In the genomic region with DNA sequence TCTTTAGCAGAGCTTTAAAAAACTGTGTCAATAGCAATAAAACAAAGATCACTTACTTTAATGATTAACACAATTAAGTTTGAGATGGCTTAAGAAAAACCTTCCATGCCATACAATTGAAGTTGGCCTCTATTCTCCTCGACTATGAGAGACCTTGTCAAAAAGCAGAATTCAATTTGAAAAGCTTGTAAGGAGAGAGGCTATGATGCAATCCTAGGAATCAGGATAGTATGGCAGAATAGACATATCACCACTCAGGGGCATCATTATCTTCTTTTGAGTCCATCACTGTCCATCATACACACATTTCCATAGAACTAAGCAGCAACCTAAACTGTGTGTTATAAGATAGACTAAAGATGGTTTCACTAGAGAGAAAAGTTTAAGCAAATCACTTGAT, we compare ENCODE assay signal across 25 cellular contexts.
"Had no signal": no experiment of that assay in that cellular context is flagged by ENCODE, and none has a peak within 500 bp of the region (broad histone marks: within the 10 kb centered on the region; RNA-seq: fewer than 3 reads in every experiment).

No MANE protein-coding gene starts in this region.

- H3K4me1 Mint-ChIP-seq: immature natural killer cell; neural crest cell; stimulated activated memory B cell treated with anti-CD40 and anti-IgM and Interleukin-4, amounts not matched to agents 10 μg/mL and 1 μg/mL and 100 μg/mL, for 72 hours had no signal

- DNase-seq: dermis blood vessel endothelial cell; effector memory CD8-positive, alpha-beta T cell; erythroblast; esophagus squamous epithelium; hypothalamus; immature natural killer cell; islet precursor cell; left ventricle myocardium superior; lower lobe of right lung; natural killer cell; pancreas; spleen; stimulated activated CD4-positive, alpha-beta T cell treated with anti-CD3 and anti-CD28 coated beads, Interleukin-4, amount 100 ng/mL, for 4 hours; stimulated activated naive CD8-positive, alpha-beta T cell treated with anti-CD3 and anti-CD28 coated beads, Interleukin-15, Interleukin-2, amounts not matched to agents 100 U/mL and 50 U/mL, for 24 hours; substantia nigra; testis; tibial artery had no signal

- H3K9me3 Mint-ChIP-seq: effector memory CD8-positive, alpha-beta T cell; immature natural killer cell; natural killer cell; neural crest cell; stimulated activated memory B cell treated with anti-CD40 and anti-IgM and Interleukin-4, amounts not matched to agents 10 μg/mL and 1 μg/mL and 100 μg/mL, for 72 hours; type B pancreatic cell had no signal

- H3K9me3 ChIP-seq: esophagus squamous epithelium, lower lobe of right lung, neutrophil, pancreas, spleen, testis, tibial artery had no signal

- ATAC-seq: effector memory CD8-positive, alpha-beta T cell; left ventricle myocardium superior; lower lobe of right lung; natural killer cell; pancreas; sciatic nerve; stimulated activated memory B cell treated with anti-CD40 and anti-IgM and Interleukin-4, amounts not matched to agents 10 μg/mL and 1 μg/mL and 100 μg/mL, for 72 hours; stimulated activated naive CD8-positive, alpha-beta T cell treated with anti-CD3 and anti-CD28 coated beads, Interleukin-15, Interleukin-2, amounts not matched to agents 100 U/mL and 50 U/mL, for 24 hours had no signal

- H3K4me3 Mint-ChIP-seq: effector memory CD8-positive, alpha-beta T cell; immature natural killer cell; natural killer cell; neural crest cell; stimulated activated memory B cell treated with anti-CD40 and anti-IgM and Interleukin-4, amounts not matched to agents 10 μg/mL and 1 μg/mL and 100 μg/mL, for 72 hours; type B pancreatic cell had no signal

- H3K27me3 Mint-ChIP-seq: effector memory CD8-positive, alpha-beta T cell; stimulated activated memory B cell treated with anti-CD40 and anti-IgM and Interleukin-4, amounts not matched to agents 10 μg/mL and 1 μg/mL and 100 μg/mL, for 72 hours; type B pancreatic cell had no signal

- H3K4me1 ChIP-seq: lower lobe of right lung, pancreas, testis, tibial artery had no signal

- H3K27ac ChIP-seq: coronary artery, esophagus squamous epithelium, lower lobe of right lung, neutrophil, pancreas, spleen, testis, tibial artery had no signal

- FAIRE-seq: endometrium, frontal cortex, pancreas had no signal

- H3K4me3 ChIP-seq: coronary artery, esophagus squamous epithelium, lower lobe of right lung, pancreas, spleen, testis, tibial artery had no signal

- H3K27me3 ChIP-seq: esophagus squamous epithelium, neutrophil, pancreas, spleen, testis, tibial artery had no signal

- H3K27ac Mint-ChIP-seq: effector memory CD8-positive, alpha-beta T cell; immature natural killer cell; natural killer cell; stimulated activated memory B cell treated with anti-CD40 and anti-IgM and Interleukin-4, amounts not matched to agents 10 μg/mL and 1 μg/mL and 100 μg/mL, for 72 hours; type B pancreatic cell had no signal
